In genomic region chr3:50616003-50616769, GRCh38 we compare ENCODE assay signal across 8 cellular contexts. TPM values are rescaled to one million over a fixed set of nuclear protein-coding genes. Genes with fewer than 3 reads are reported as not detected.
DNase-seq lines count a peak whose midpoint lies in the region; ATAC-seq and TF ChIP-seq lines count a peak whose summit lies in the region.

No MANE protein-coding gene starts in this region.

- no peak overlapping the region for H3K9ac ChIP-seq in mammary epithelial cell (ENCODE audit: insufficient read depth, low read length)
- H3K9ac ChIP-seq in skeletal muscle satellite cell (ENCODE audit: low read depth, low read length): peak overlapping the region; percentile 48

- H3K4me1 ChIP-seq in mammary epithelial cell (ENCODE audit: insufficient read depth, low read length) (peaks cover 39% of the 10 kb centered on the region), skeletal muscle satellite cell (ENCODE audit: control insufficient read depth, insufficient read depth, low read length) (peaks cover 50% of the 10 kb centered on the region)

- no TSS peak for BruUV-seq in mammary epithelial cell (replicated peaks; lab: Mats Ljungman, UMichigan)

- ATAC-seq in HG02981 (IDR thresholded peaks at IDR 0.05; ENCODE audit: unreplicated experiment): peak; percentile 19
- no peak for ATAC-seq in GM19397 (IDR thresholded peaks at IDR 0.05; ENCODE audit: unreplicated experiment)

- H2AFZ ChIP-seq in mammary epithelial cell (ENCODE audit: low read depth, low read length): peak overlapping the region; percentile 94

- no peak overlapping the region for H3K27ac ChIP-seq in mammary epithelial cell (ENCODE audit: insufficient read depth, low read depth, low read length)

- CTCF ChIA-PET in mammary epithelial cell (lab: Charles Lee; ENCODE audit: low non-redundant PET): interaction anchor here (0.5 to 1.5 kb wide), 7 partner anchors 15 to 695 kb away, joined by 3 to 11 read pairs (median 4); no protein-coding TSS in a partner anchor

- 4% methylated on average over 23 of the region's 24 CpGs for WGBS in mammary epithelial cell (ENCODE audit: low coverage, missing lambda C conversion rate)

- H3K79me2 ChIP-seq in mammary epithelial cell (ENCODE audit: insufficient read depth, low read length): peaks cover 40% of the 10 kb centered on the region

- intact Hi-C loops in mammary epithelial cell (cut with micrococcal nuclease): loop anchor here (1.0 to 10.0 kb wide), 10 partner anchors 36 to 1059 kb away; partner anchors contain the start of gene TEX264

- no peaks in the 10 kb centered on the region for H4K20me1 ChIP-seq in mammary epithelial cell (ENCODE audit: insufficient read depth, low read length)

- H3K4me3 ChIP-seq in WI38 (ENCODE audit: low read depth, low read length) (peak overlapping the region; percentile 79), mammary epithelial cell (replicated peaks in 1 of 3; ENCODE audit: insufficient read depth in 1 of 3, low read depth in 2 of 3, low read length in 3 of 3) (peak overlapping the region; percentile 50 to 59 (median 53)), skeletal muscle satellite cell (ENCODE audit: low read length) (peak overlapping the region; percentile 85)

- in situ Hi-C loops in mammary epithelial cell (cut with MboI; ENCODE audit: low sequenced_read_pairs in 2 of 2): loop anchor here (10.0 kb wide), 2 partner anchors 759 to 769 kb away; partner anchors contain the start of gene MANF (in 1 of the 2)

- H3K4me2 ChIP-seq in mammary epithelial cell (ENCODE audit: insufficient read depth, low read depth, low read length) (peak overlapping the region; percentile 84), skeletal muscle satellite cell (ENCODE audit: low read length) (peak overlapping the region; percentile 98)

- H3K36me3 ChIP-seq in mammary epithelial cell (ENCODE audit: insufficient read depth, low read length) (no peaks in the 10 kb centered on the region), skeletal muscle satellite cell (ENCODE audit: insufficient read depth, low read length) (no peaks in the 10 kb centered on the region)

- dilution Hi-C loops in mammary epithelial cell (cut with HindIII; ENCODE audit: low sequenced_read_pairs): no loop called here

- TF ChIP-seq CTCF in GM12874 (IDR thresholded peaks at IDR 0.05; ENCODE audit: insufficient read depth, low read depth, low read length) (peak; percentile 100), WI38 (IDR thresholded peaks at IDR 0.05; ENCODE audit: low read depth, low read length) (peak; percentile 100), mammary epithelial cell (conservative IDR thresholded peaks at IDR 0.05 in 1 of 2, IDR thresholded peaks at IDR 0.05 in 1 of 2; ENCODE audit: extremely low read depth in 1 of 2, insufficient read depth in 1 of 2, low read depth in 1 of 2, low read length in 2 of 2) (peak; percentile 100)

- H3K27me3 ChIP-seq in mammary epithelial cell (ENCODE audit: insufficient read depth, low read length) (no peaks in the 10 kb centered on the region), skeletal muscle satellite cell (ENCODE audit: control insufficient read depth, insufficient read depth, low read length) (no peaks in the 10 kb centered on the region)

- H3K9me3 ChIP-seq in mammary epithelial cell (replicated peaks; ENCODE audit: insufficient read depth, low read length): no peaks in the 10 kb centered on the region
- H3K9me3 ChIP-seq in skeletal muscle satellite cell (replicated peaks; ENCODE audit: low read length): no peaks in the 10 kb centered on the region

- DNase-seq in NCI-H2227 treated with DMSO at 0.1 percent for 48 hours (lab: John Stamatoyannopoulos, UW): peak; percentile 71
- peak; percentile 70 for DNase-seq in mammary epithelial cell
- DNase-seq in iPS-NIHi11 (ENCODE audit: low spot score): peak; percentile 81

RNA-seq across cellular contexts. Expression of gene MAPKAPK3, which starts 0.8 kb away (rescaled TPM):
- 100 to 1,000 TPM in 1 of 2 donors, 10 to 100 TPM in 1; 94.9 to 138 TPM for total RNA-seq in mammary epithelial cell
- 259 TPM for polyA plus RNA-seq in mammary epithelial cell
- 258 TPM for polyA minus RNA-seq in mammary epithelial cell
- total RNA-seq in skeletal muscle satellite cell (2012; rRNA removed): 107 and 123 TPM in 2 replicates

RNA-seq across cellular contexts. Expression of gene CISH, which starts 4.6 kb away (rescaled TPM):
- 1 to 10 TPM; 1.8 to 2.8 TPM for total RNA-seq in mammary epithelial cell
- 3.6 TPM for polyA plus RNA-seq in mammary epithelial cell
- polyA minus RNA-seq in mammary epithelial cell: 8.8 TPM
- total RNA-seq in skeletal muscle satellite cell (2012; rRNA removed): 0.44 and 0.76 TPM in 2 replicates

RNA-seq across cellular contexts. Expression of gene HEMK1, which starts 46.9 kb away (rescaled TPM):
- total RNA-seq in mammary epithelial cell: 10 to 100 TPM; 14.2 to 23.1 TPM
- 15.4 TPM for polyA plus RNA-seq in mammary epithelial cell
- 8.5 TPM for polyA minus RNA-seq in mammary epithelial cell
- 9.6 and 9.9 TPM in 2 replicates for total RNA-seq in skeletal muscle satellite cell (2012; rRNA removed)

RNA-seq across cellular contexts. Expression of gene C3orf18, which starts 48.6 kb away (rescaled TPM):
- 1 to 10 TPM in 1 of 2 donors, under 1 TPM in 1; 0.80 to 6.5 TPM for total RNA-seq in mammary epithelial cell
- 2.1 TPM for polyA plus RNA-seq in mammary epithelial cell
- polyA minus RNA-seq in mammary epithelial cell: not detected
- total RNA-seq in skeletal muscle satellite cell (2012; rRNA removed): 6.8 and 7.6 TPM in 2 replicates

RNA-seq across cellular contexts. Expression of gene DOCK3, which starts 58.5 kb away (rescaled TPM):
- under 1 TPM; 0.17 to 0.38 TPM for total RNA-seq in mammary epithelial cell
- polyA plus RNA-seq in mammary epithelial cell: 0.08 TPM
- polyA minus RNA-seq in mammary epithelial cell: not detected
- total RNA-seq in skeletal muscle satellite cell (2012; rRNA removed): 0.25 and 0.66 TPM in 2 replicates
